In the genomic region with DNA sequence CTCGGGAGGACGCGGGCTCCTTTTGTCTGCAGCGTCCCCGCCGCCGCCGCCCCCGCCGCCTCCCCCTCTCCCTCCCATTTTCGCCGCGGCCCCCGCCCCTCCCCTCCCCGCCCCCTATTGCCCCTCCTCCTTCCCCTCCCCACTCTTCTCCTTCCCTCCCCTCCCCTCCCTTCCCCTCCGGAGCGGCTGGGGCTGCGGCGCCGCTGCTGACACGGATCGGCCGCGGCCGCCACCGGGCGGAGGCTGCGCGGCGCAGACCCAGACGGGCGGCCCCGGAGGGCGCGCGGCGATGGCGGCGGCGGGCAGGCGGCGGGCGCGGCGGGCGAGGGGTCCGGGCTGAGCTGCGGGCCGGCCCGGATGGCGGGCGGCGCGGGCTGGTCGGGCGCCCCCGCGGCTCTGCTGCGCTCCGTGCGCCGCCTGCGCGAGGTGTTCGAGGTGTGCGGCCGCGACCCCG, we compare ENCODE assay signal across 1 cellular context.
TF ChIP-seq lines count a peak whose summit lies in the region.

A gene with protein sequence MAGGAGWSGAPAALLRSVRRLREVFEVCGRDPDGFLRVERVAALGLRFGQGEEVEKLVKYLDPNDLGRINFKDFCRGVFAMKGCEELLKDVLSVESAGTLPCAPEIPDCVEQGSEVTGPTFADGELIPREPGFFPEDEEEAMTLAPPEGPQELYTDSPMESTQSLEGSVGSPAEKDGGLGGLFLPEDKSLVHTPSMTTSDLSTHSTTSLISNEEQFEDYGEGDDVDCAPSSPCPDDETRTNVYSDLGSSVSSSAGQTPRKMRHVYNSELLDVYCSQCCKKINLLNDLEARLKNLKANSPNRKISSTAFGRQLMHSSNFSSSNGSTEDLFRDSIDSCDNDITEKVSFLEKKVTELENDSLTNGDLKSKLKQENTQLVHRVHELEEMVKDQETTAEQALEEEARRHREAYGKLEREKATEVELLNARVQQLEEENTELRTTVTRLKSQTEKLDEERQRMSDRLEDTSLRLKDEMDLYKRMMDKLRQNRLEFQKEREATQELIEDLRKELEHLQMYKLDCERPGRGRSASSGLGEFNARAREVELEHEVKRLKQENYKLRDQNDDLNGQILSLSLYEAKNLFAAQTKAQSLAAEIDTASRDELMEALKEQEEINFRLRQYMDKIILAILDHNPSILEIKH (plus strand): TSS at position 180 of the 454 bp plus-strand sequence. CDS start 178 bp downstream, at position 358.

TF ChIP-seq in IMR-90, 13 proteins besides CTCF, POLR2A, EP300 and RAD21 (continued from another document):
- TF ChIP-seq RCOR1 (IDR thresholded peaks at IDR 0.05; ENCODE audit: insufficient replicate concordance, low read length) (no peak), FOS (IDR thresholded peaks at IDR 0.05; ENCODE audit: low read depth, low read length) (no peak), CEBPB (IDR thresholded peaks at IDR 0.05; ENCODE audit: low read depth, low read length) (no peak), BHLHE40 (IDR thresholded peaks at IDR 0.05; ENCODE audit: low read depth, low read length) (no peak), NFE2L2 (IDR thresholded peaks at IDR 0.05; ENCODE audit: low read depth, low read length) (no peak), MAFK (IDR thresholded peaks at IDR 0.05; ENCODE audit: low read depth, low read length) (no peak), MXI1 (IDR thresholded peaks at IDR 0.05; ENCODE audit: borderline replicate concordance, low read depth, low read length) (no peak)
- TF ChIP-seq, protein P1, sequence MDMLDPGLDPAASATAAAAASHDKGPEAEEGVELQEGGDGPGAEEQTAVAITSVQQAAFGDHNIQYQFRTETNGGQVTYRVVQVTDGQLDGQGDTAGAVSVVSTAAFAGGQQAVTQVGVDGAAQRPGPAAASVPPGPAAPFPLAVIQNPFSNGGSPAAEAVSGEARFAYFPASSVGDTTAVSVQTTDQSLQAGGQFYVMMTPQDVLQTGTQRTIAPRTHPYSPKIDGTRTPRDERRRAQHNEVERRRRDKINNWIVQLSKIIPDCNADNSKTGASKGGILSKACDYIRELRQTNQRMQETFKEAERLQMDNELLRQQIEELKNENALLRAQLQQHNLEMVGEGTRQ (IDR thresholded peaks at IDR 0.05; ENCODE audit: low read depth, low read length) = no peak
